In the genomic region with DNA sequence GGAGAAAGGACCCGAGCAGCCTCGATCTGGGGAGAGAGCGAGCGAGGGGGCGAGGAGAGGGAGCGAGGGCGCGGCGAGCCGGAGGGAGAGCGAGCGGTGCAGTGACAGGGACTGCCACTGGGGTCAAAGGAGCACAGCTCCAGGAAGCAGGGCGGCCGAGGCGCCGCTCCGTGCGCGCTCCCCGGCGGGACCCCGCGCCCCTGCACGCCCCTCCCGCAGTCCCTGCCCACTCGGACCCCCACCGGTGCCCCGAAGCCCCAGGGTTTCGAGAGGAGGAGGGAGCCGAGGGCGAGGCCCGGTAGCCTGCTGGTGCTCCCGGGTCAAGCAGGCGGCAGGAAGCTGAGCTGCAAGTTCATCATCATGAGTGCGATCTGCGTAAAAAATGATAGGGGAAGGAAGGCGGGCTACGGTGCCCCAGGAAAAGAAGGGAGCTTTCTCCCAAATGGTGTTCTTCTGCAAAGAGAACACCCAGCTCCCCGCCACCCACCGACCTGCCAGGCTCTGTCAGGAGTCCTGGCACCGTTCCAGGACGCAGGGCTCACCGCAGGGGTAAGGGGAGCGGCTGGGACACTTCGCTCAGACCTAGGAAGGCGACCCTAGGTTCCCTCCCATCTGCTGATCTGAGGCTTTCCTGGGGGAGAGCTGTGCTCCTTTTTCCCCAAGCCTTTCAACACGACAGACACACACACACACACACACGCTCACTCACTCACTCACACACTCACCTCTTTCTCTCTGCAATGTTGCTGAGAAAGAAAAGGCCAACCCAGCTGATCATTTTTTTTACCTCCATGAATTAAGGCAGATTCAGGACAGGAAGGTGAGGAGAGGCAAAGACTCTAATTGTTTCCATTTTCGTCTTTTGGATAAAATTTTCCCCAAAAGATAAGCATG, we compare ENCODE assay signal across 8 cellular contexts. TPM values are rescaled to one million over a fixed set of nuclear protein-coding genes. Genes with fewer than 3 reads are reported as not detected.
A peak's percentile ranks its signal among the peaks of the same experiment; 100 is the strongest.
DNase-seq lines count a peak whose midpoint lies in the region; ATAC-seq, FAIRE-seq and TF ChIP-seq lines count a peak whose summit lies in the region.

Gene MPPED2 (minus strand): TSS at position 103 of the 894 bp plus-strand sequence. CDS start 5,980 bp downstream, outside the sequence.

- DNase-seq in CD14-positive monocyte (ENCODE audit: low spot score) (no peak), H1 (ENCODE audit: low read depth in 1 of 2, low spot score in 2 of 2) (peak in 1 of 2 experiments; percentile 88), upper lobe of left lung (no peak)
- no peak for DNase-seq in CD4-positive, alpha-beta memory T cell

- peak within 1 kb of the TSS; percentile 73 to 92 for H3K4me3 Mint-ChIP-seq in CD14-positive monocyte
- peak within 1 kb of the TSS in 4 of 8 donors; percentile 33 to 71 (median 52) for H3K4me3 Mint-ChIP-seq in CD4-positive, alpha-beta memory T cell

- peak within 1 kb of the TSS; percentile 31 to 60 (median 46); a peak in 5 of 7 replicates for H3K9ac ChIP-seq in H1 (replicated peaks in 1 of 4; ENCODE audit: extremely low read depth in 1 of 4, low read depth in 3 of 4, low read length in 3 of 4)

- peak; percentile 29 to 47; a peak in 3 of 4 replicates for TF ChIP-seq RAD21 in H1 (IDR thresholded peaks at IDR 0.05 in 1 of 2, conservative IDR thresholded peaks at IDR 0.05 in 1 of 2; ENCODE audit: low read depth in 2 of 2, low read length in 2 of 2)

- 2% methylated on average over 35 of the region's 49 CpGs; no CpG with 5 or more reads in 1 of the 2 experiments for WGBS in H1 (ENCODE audit: extremely low coverage in 1 of 2, insufficient coverage in 1 of 2, insufficient read length in 1 of 2, insufficient replicate concordance in 2 of 2, low coverage in 1 of 2, low lambda C conversion rate in 2 of 2, missing lambda C conversion rate in 1 of 2), 2 experiments
- WGBS in upper lobe of left lung, 2 donors = 13% methylated on average over 25 to 29 of the region's 49 CpGs

- no peak within 1 kb of the TSS for H3K4ac ChIP-seq in H1 (replicated peaks; ENCODE audit: insufficient read length, low read depth, low read length)

- H3K4me1 ChIP-seq in H1 (replicated peaks in 1 of 4; ENCODE audit: control insufficient read depth in 3 of 4, insufficient read depth in 4 of 4, low read length in 3 of 4) (peaks cover 0 to 2% (median 0%) of the 10 kb centered on the region in 4 experiments; a peak in 2 of 7 replicates), mononuclear cell (ENCODE audit: insufficient read depth, low read length) (peaks cover 8% of the 10 kb centered on the region), upper lobe of left lung (peaks cover 5 to 26% (median 22%) of the 10 kb centered on the region in 4 donors)
- H3K4me1 ChIP-seq in CD4-positive, alpha-beta memory T cell (ENCODE audit: insufficient read depth, low read length) = no peaks in the 10 kb centered on the region

- peaks cover 21% of the 10 kb centered on the region for H3K23me2 ChIP-seq in H1 (ENCODE audit: low read depth, low read length)

- peak; percentile 89 for ATAC-seq in GM18861 (IDR thresholded peaks at IDR 0.05; ENCODE audit: unreplicated experiment)
- ATAC-seq in HG03045 (IDR thresholded peaks at IDR 0.05; ENCODE audit: unreplicated experiment) = peak; percentile 86
- ATAC-seq in SK-N-SH treated with all-trans-retinoic acid at 6 μM for 48 hours = peak; percentile 76
- ATAC-seq in upper lobe of left lung (ENCODE audit: low FRiP score in 2 of 2) = peak; percentile 60 to 86

- H3K36me3 ChIP-seq in H1 (ENCODE audit: control insufficient read depth in 2 of 4, insufficient read depth in 4 of 4, low read length in 3 of 4) = no peaks in the 10 kb centered on the region
- no peaks in the 10 kb centered on the region for H3K36me3 ChIP-seq in upper lobe of left lung
- no peaks in the 10 kb centered on the region for H3K36me3 ChIP-seq in CD4-positive, alpha-beta memory T cell (ENCODE audit: insufficient read depth, low read length)

- no peak within 1 kb of the TSS for H3K27ac ChIP-seq in H1 (ENCODE audit: low read depth, low read length)
- H3K27ac ChIP-seq in upper lobe of left lung = peak within 1 kb of the TSS in 2 of 4 donors; percentile 37 to 45
- H3K27ac ChIP-seq in CD4-positive, alpha-beta memory T cell (ENCODE audit: low read depth, low read length) = no peak within 1 kb of the TSS

- peak within 1 kb of the TSS; percentile 84; the same call in 1 of the 2 replicates for H3K18ac ChIP-seq in H1 (ENCODE audit: extremely low read depth, low read length)

- no peak within 1 kb of the TSS for H3K23ac ChIP-seq in H1 (ENCODE audit: insufficient read length)

- no peaks in the 10 kb centered on the region for H4K20me1 ChIP-seq in H1 (replicated peaks in 1 of 2; ENCODE audit: control insufficient read depth in 1 of 2, insufficient read depth in 2 of 2, low read length in 2 of 2)

- no peak within 1 kb of the TSS for H3K14ac ChIP-seq in H1 (ENCODE audit: insufficient read length)

- intact Hi-C loops in CD14-positive monocyte (cut with micrococcal nuclease) = no loop called here
- intact Hi-C loops in CD4-positive, alpha-beta memory T cell (cut with micrococcal nuclease) = no loop called here

- H3K56ac ChIP-seq in H1 (replicated peaks; ENCODE audit: insufficient read length, low read depth, low read length) = no peak within 1 kb of the TSS

- H3K27me3 ChIP-seq in H1 (replicated peaks in 1 of 4; ENCODE audit: control insufficient read depth in 3 of 4, extremely low read depth in 1 of 4, insufficient read depth in 3 of 4, low read length in 3 of 4) = peaks cover 1 to 39% (median 26%) of the 10 kb centered on the region in 4 experiments
- H3K27me3 ChIP-seq in mononuclear cell (ENCODE audit: insufficient read depth, low read length) = peaks cover 57% of the 10 kb centered on the region
- peaks cover 0 to 18% (median 9%) of the 10 kb centered on the region in 4 donors for H3K27me3 ChIP-seq in upper lobe of left lung
- no peaks in the 10 kb centered on the region for H3K27me3 ChIP-seq in CD4-positive, alpha-beta memory T cell (ENCODE audit: insufficient read depth, low read length)

- peaks cover 0 to 15% of the 10 kb centered on the region in 2 experiments; a peak in 2 of 4 replicates for H3K79me2 ChIP-seq in H1 (ENCODE audit: control insufficient read depth in 1 of 2, insufficient read depth in 2 of 2, low read length in 2 of 2)

- TF ChIP-seq POLR2A in H1 (IDR thresholded peaks at IDR 0.05; ENCODE audit: control extremely low read depth in 1 of 2, low read depth in 2 of 2, low read length in 2 of 2) (no peak), upper lobe of left lung (IDR thresholded peaks at IDR 0.05) (no peak)

- peak within 1 kb of the TSS; percentile 6 for H4K91ac ChIP-seq in H1 (replicated peaks; ENCODE audit: insufficient read length, low read length)

- CTCF ChIA-PET in H1 (lab: Charles Lee; ENCODE audit: partially characterized antibody) = interaction anchor here (0.6 to 1.9 kb wide), 8 partner anchors 11 to 327 kb away, joined by 3 to 6 read pairs (median 4); no protein-coding TSS in a partner anchor
- CTCF ChIA-PET in CD4-positive, alpha-beta memory T cell (lab: Charles Lee; ENCODE audit: partially characterized antibody) = no interaction called here

- H2AK5ac ChIP-seq in H1 (ENCODE audit: low read depth, low read length) = no peak within 1 kb of the TSS

- H2AFZ ChIP-seq in H1 (ENCODE audit: low read length) = peak within 1 kb of the TSS; percentile 89

- peaks cover 14% of the 10 kb centered on the region for H3K4me1 Mint-ChIP-seq in CD14-positive monocyte
- H3K4me1 Mint-ChIP-seq in CD4-positive, alpha-beta memory T cell = peaks cover 0 to 12% (median 3%) of the 10 kb centered on the region in 4 donors

- H2BK12ac ChIP-seq in H1 (ENCODE audit: low read depth, low read length) = 0 out of 2 replicates have a peak within 1 kb of the TSS, but pooled peaks have one; percentile 40

- peak within 1 kb of the TSS; percentile 58 to 88 (median 76) for H3K4me3 ChIP-seq in H1 (ENCODE audit: extremely low read depth in 1 of 4, insufficient read depth in 2 of 4, low read depth in 3 of 4, low read length in 4 of 4)
- H3K4me3 ChIP-seq in mononuclear cell (ENCODE audit: low read length) = peak within 1 kb of the TSS; percentile 20
- peak within 1 kb of the TSS; percentile 42 to 74 (median 57) for H3K4me3 ChIP-seq in upper lobe of left lung
- H3K4me3 ChIP-seq in CD4-positive, alpha-beta memory T cell (ENCODE audit: low read length in 2 of 2) = no peak within 1 kb of the TSS

- H2BK20ac ChIP-seq in H1 (ENCODE audit: low read length) = no peak within 1 kb of the TSS

- no peaks in the 10 kb centered on the region for H3K79me1 ChIP-seq in H1 (ENCODE audit: low read depth, low read length)

- peaks cover 44 to 77% (median 48%) of the 10 kb centered on the region in 3 donors for H3K27me3 Mint-ChIP-seq in CD14-positive monocyte (ENCODE audit: low read depth in 3 of 3)
- peaks cover 24 to 31% of the 10 kb centered on the region in 2 donors for H3K27me3 Mint-ChIP-seq in CD4-positive, alpha-beta memory T cell

- POLR2A ChIA-PET in H1 (lab: Charles Lee; ENCODE audit: partially characterized antibody) = interaction anchor here (0.7 to 1.2 kb wide), 3 partner anchors 25 to 134 kb away, joined by 3 read pairs; no protein-coding TSS in a partner anchor
- POLR2A ChIA-PET in CD4-positive, alpha-beta memory T cell (lab: Charles Lee; ENCODE audit: partially characterized antibody) = no interaction called here

- peaks cover 0 to 9% (median 4%) of the 10 kb centered on the region in 7 donors for H3K9me3 Mint-ChIP-seq in CD14-positive monocyte
- peaks cover 0 to 11% (median 0%) of the 10 kb centered on the region in 8 donors for H3K9me3 Mint-ChIP-seq in CD4-positive, alpha-beta memory T cell

- H3K4me2 ChIP-seq in H1 (ENCODE audit: insufficient read depth in 1 of 2, low read depth in 2 of 2, low read length in 2 of 2) = peak within 1 kb of the TSS; percentile 97 to 100

- no peak within 1 kb of the TSS for H2BK15ac ChIP-seq in H1 (ENCODE audit: low read length)

- TF ChIP-seq CTCF in CD14-positive monocyte (IDR thresholded peaks at IDR 0.05) (peak; percentile 43), H1 (IDR thresholded peaks at IDR 0.05; ENCODE audit: control extremely low read depth in 1 of 3, insufficient read depth in 1 of 3, low read depth in 1 of 3, low read length in 3 of 3) (peak; percentile 49 to 66 (median 49)), upper lobe of left lung (IDR thresholded peaks at IDR 0.05) (peak in 5 of 6 experiments; percentile 15 to 66 (median 52))

- H4K5ac ChIP-seq in H1 (ENCODE audit: insufficient read length, low read depth, low read length) = peak within 1 kb of the TSS; percentile 10

- no peak for TF ChIP-seq EP300 in H1 (IDR thresholded peaks at IDR 0.05; ENCODE audit: borderline replicate concordance in 1 of 2, low read depth in 2 of 2, low read length in 2 of 2)
- TF ChIP-seq EP300 in upper lobe of left lung (IDR thresholded peaks at IDR 0.05) = no peak

- H3K9me3 ChIP-seq in H1 (ENCODE audit: insufficient read depth in 2 of 2, low read depth in 1 of 2, low read length in 1 of 2) (no peaks in the 10 kb centered on the region), mononuclear cell (ENCODE audit: low read depth, low read length) (no peaks in the 10 kb centered on the region), upper lobe of left lung (no peaks in the 10 kb centered on the region)
- no peaks in the 10 kb centered on the region for H3K9me3 ChIP-seq in CD4-positive, alpha-beta memory T cell (ENCODE audit: control insufficient read depth in 1 of 2, low read length in 2 of 2)

- H3K27ac Mint-ChIP-seq in CD14-positive monocyte = no peak within 1 kb of the TSS
- H3K27ac Mint-ChIP-seq in CD4-positive, alpha-beta memory T cell = no peak within 1 kb of the TSS

- FAIRE-seq in H1 (lab: Jason Lieb, UNC) = no peak

- H4K8ac ChIP-seq in H1 (ENCODE audit: extremely low read depth, insufficient read depth, low read length) = peak within 1 kb of the TSS; percentile 89

- H2BK120ac ChIP-seq in H1 (replicated peaks; ENCODE audit: low read depth, low read length) = no peak within 1 kb of the TSS

- H3K36me3 Mint-ChIP-seq in CD14-positive monocyte = no peaks in the 10 kb centered on the region
- H3K36me3 Mint-ChIP-seq in CD4-positive, alpha-beta memory T cell = no peaks in the 10 kb centered on the region

- H2BK5ac ChIP-seq in H1 (ENCODE audit: low read depth, low read length) = 0 out of 2 replicates have a peak within 1 kb of the TSS, but pooled peaks have one; percentile 12

RNA-seq across cellular contexts. Expression of gene MPPED2, which starts in this region (rescaled TPM):
- under 1 TPM; 0.52 to 0.59 TPM for polyA plus RNA-seq in CD14-positive monocyte
- total RNA-seq in H1 (2021; fragmentation: NEBNext Ultra II Directional; extraction: Animal tissue kit (Norgen Biotek cat#: 25700)) = 3.5 and 6.2 TPM in 2 replicates
- 1.3 TPM in 2 replicates for polyA plus RNA-seq in H1 (2011; rRNA removed)
- 1.2 TPM for polyA plus RNA-seq in H1 (2011; cell fraction: cytosol; rRNA removed)
- 4.9 TPM for polyA plus RNA-seq in H1 (2011; cell fraction: nucleus; rRNA removed)
- polyA plus RNA-seq in H1 (2012, experiment 1 of 2) = 3.0 to 4.8 TPM (median 3.8 TPM) in 4 replicates
- polyA plus RNA-seq in H1 (2012, experiment 2 of 2) = 2.1 TPM
- 2.7 TPM for polyA plus RNA-seq in H1 (2013, experiment 1 of 2)
- 2.2 TPM for polyA plus RNA-seq in H1 (2013, experiment 2 of 2)
- 7.7 and 10.8 TPM in 2 replicates for polyA minus RNA-seq in H1 (2011; rRNA and poly(A)+ RNA removed)
- 2.0 TPM for polyA minus RNA-seq in H1 (2011; cell fraction: cytosol; rRNA and poly(A)+ RNA removed)
- polyA minus RNA-seq in H1 (2011; cell fraction: nucleus; rRNA and poly(A)+ RNA removed) = 22.9 TPM
- 0.21 TPM for total RNA-seq in mononuclear cell
- total RNA-seq in upper lobe of left lung = 1 to 10 TPM in 1 of 6 donors, under 1 TPM in 4, not detected in 1; 0.20 to 3.8 (median 0.49) TPM
- total RNA-seq in CD4-positive, alpha-beta memory T cell = not detected
- not detected for polyA plus RNA-seq in CD4-positive, alpha-beta memory T cell

Comparison
In these comparisons a context has a peak if more than half of its experiments do, and no peak if none do; other contexts are left out.
1. H3K4me3 ChIP-seq: peak in H1 (4 of 4), mononuclear cell (single experiment) and upper lobe of left lung (4 of 4); none in CD4-positive, alpha-beta memory T cell (0 of 2).
2. Peak in every context shown above with its lines, with median percentiles within 50 percentile points of each other: CTCF ChIP-seq and ATAC-seq.